Comparison of ENCODE assay signal across 21 cellular contexts in genomic region chr11:32671051-32671450, GRCh38.
"Had no signal": no experiment of that assay in that cellular context is flagged by ENCODE, and none has a peak within 500 bp of the region (broad histone marks: within the 10 kb centered on the region; RNA-seq: fewer than 3 reads in every experiment).

No MANE protein-coding gene starts in this region.

- H3K36me3 ChIP-seq: gastrocnemius medialis, lower lobe of right lung, prostate gland, spleen, tibial nerve had no signal

- H3K4me3 ChIP-seq: gastrocnemius medialis, lower lobe of right lung, prostate gland, spleen, testis, tibial nerve had no signal

- H2AFZ ChIP-seq: parathyroid adenoma had no signal

- H3K4me1 ChIP-seq: gastrocnemius medialis, lower lobe of right lung, parathyroid adenoma, prostate gland, spleen, testis, tibial nerve had no signal

- H3K9ac ChIP-seq: parathyroid adenoma had no signal

- H3K79me2 ChIP-seq: parathyroid adenoma had no signal

- H3K27me3 ChIP-seq: gastrocnemius medialis, testis, tibial nerve had no signal

- H3K9me3 ChIP-seq: gastrocnemius medialis, lower lobe of right lung, prostate gland, testis had no signal

- ATAC-seq: effector memory CD8-positive, alpha-beta T cell; gastrocnemius medialis; left colon; lower lobe of right lung; naive thymus-derived CD4-positive, alpha-beta T cell; sciatic nerve; stimulated activated naive B cell treated with anti-CD40 and anti-IgM and Interleukin-4, amounts not matched to agents 10 μg/mL and 1 μg/mL and 100 μg/mL, for 72 hours; stimulated activated naive CD8-positive, alpha-beta T cell treated with anti-CD3 and anti-CD28 coated beads, Interleukin-15, amount 100 ng/mL, for 72 hours had no signal

- DNase-seq: cerebellar nuclear complex; effector memory CD8-positive, alpha-beta T cell; erythroblast; gastrocnemius medialis; kidney; left colon; lower lobe of right lung; mesendoderm; naive thymus-derived CD4-positive, alpha-beta T cell; nephron progenitor cell; spleen; stimulated activated CD4-positive, alpha-beta T cell treated with anti-CD3 and anti-CD28 coated beads, Interleukin-15, amount 100 ng/mL, for 24 hours; stimulated activated CD4-positive, alpha-beta T cell treated with anti-CD3 and anti-CD28 coated beads, Interleukin-1b, Interleukin-23, amount 100 ng/mL, for 48 hours; stimulated activated CD4-positive, alpha-beta T cell treated with anti-CD3 and anti-CD28 coated beads, Interleukin-4, amount 100 ng/mL, for 4 hours; stimulated activated naive B cell treated with anti-CD40 and anti-IgM and Interleukin-4, amounts not matched to agents 10 μg/mL and 1 μg/mL and 100 μg/mL, for 72 hours; stimulated activated naive CD8-positive, alpha-beta T cell treated with anti-CD3 and anti-CD28 coated beads, Interleukin-15, amount 100 ng/mL, for 72 hours; testis had no signal

- H3K27ac ChIP-seq: gastrocnemius medialis, lower lobe of right lung, parathyroid adenoma, prostate gland, spleen, testis, tibial nerve had no signal
